In the genomic region with DNA sequence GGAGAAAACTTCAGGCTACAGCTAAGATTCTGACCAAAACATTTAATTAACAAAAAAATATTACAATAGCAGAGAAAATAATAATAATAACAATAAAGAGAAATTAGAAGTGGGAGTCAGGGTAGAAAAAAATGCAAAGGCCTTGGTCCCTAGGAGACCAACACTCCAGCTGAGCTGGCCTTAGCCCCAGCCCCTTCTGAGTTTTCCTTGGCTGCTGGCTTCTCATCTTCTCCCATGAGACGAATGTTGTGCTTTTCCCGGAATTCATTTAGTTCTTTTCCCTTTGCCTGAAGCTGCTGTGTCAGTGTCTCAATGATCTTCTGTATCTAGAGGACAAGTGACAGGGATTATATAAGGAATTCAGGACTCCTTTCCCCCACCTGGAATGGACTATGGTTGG, we compare ENCODE assay signal across 26 cellular contexts. TPM values are rescaled to one million over a fixed set of nuclear protein-coding genes. Genes with fewer than 3 reads are reported as not detected.
"Had no signal": no experiment of that assay in that cellular context is flagged by ENCODE, and none has a peak within 500 bp of the region (broad histone marks: within the 10 kb centered on the region; RNA-seq: fewer than 3 reads in every experiment).

No MANE protein-coding gene starts in this region.

- H3K9me3 ChIP-seq: adrenal gland had no signal

- H3K27me3 Mint-ChIP-seq: activated B cell treated with CpG ODN at 0.5 μM for 24 hours; activated CD8-positive, alpha-beta memory T cell treated with anti-CD3 and anti-CD28 coated beads, Interleukin-2, amount 10 ng/mL, durations not matched to agents 7 days and 5 days; activated naive CD8-positive, alpha-beta T cell treated with anti-CD3 and anti-CD28 coated beads for 36 hours had no signal

- H3K27ac Mint-ChIP-seq: activated B cell treated with CpG ODN at 0.5 μM for 24 hours; activated CD4-positive, alpha-beta T cell treated with anti-CD3 and anti-CD28 coated beads, Interleukin-2, amount 10 ng/mL, durations not matched to agents 24 days and 14 days; activated CD8-positive, alpha-beta memory T cell treated with anti-CD3 and anti-CD28 coated beads, Interleukin-2, amount 10 ng/mL, durations not matched to agents 7 days and 5 days; activated naive CD4-positive, alpha-beta T cell treated with anti-CD3 and anti-CD28 coated beads, Interleukin-2, amount 10 ng/mL, durations not matched to agents 7 days and 5 days; activated naive CD8-positive, alpha-beta T cell treated with anti-CD3 and anti-CD28 coated beads for 36 hours; activated T-helper 2 cell treated with anti-CD3 and anti-CD28 coated beads, Interferon-gamma antibody, Interleukin-2, Interleukin-4, amounts not matched to agents 10 μg/mL and 5 μg/mL and 100 μg/mL, durations not matched to agents 14 hours and 24 hours and 36 hours; T-cell had no signal

- H3K4me3 Mint-ChIP-seq: activated B cell treated with CpG ODN at 0.5 μM for 24 hours; activated CD4-positive, alpha-beta T cell treated with anti-CD3 and anti-CD28 coated beads, Interleukin-2, amount 10 ng/mL, durations not matched to agents 24 days and 14 days; activated CD8-positive, alpha-beta memory T cell treated with anti-CD3 and anti-CD28 coated beads, Interleukin-2, amount 10 ng/mL, durations not matched to agents 7 days and 5 days; activated naive CD8-positive, alpha-beta T cell treated with anti-CD3 and anti-CD28 coated beads for 36 hours; activated T-cell treated with anti-CD3 and anti-CD28 coated beads, Interleukin-2, amount 50 U/mL, for 4 hours had no signal

- ATAC-seq: activated CD8-positive, alpha-beta memory T cell treated with anti-CD3 and anti-CD28 coated beads, Interleukin-2, amount 10 ng/mL, durations not matched to agents 7 days and 5 days; activated T-cell treated with anti-CD3 and anti-CD28 coated beads, Interleukin-2, amount 50 U/mL, for 4 hours; T-cell had no signal

- H3K4me3 ChIP-seq: adrenal gland had no signal

- DNase-seq: activated B cell treated with CpG ODN at 0.5 μM for 24 hours; activated CD4-positive, alpha-beta T cell treated with anti-CD3 and anti-CD28 coated beads for 1 hour; activated CD4-positive, alpha-beta T cell treated with anti-CD3 and anti-CD28 coated beads, Interleukin-2, amount 10 ng/mL, durations not matched to agents 24 days and 14 days; activated CD4-positive, alpha-beta T cell treated with anti-CD3 and anti-CD28 coated beads, Interleukin-2, amount 50 U/mL, for 48 hours; activated CD8-positive, alpha-beta memory T cell treated with anti-CD3 and anti-CD28 coated beads, Interleukin-2, amount 10 ng/mL, durations not matched to agents 7 days and 5 days; activated gamma-delta T cell treated with Interleukin-2 at 50 U/mL for 16 hours; activated naive CD4-positive, alpha-beta T cell treated with anti-CD3 and anti-CD28 coated beads, Interleukin-2, amount 10 ng/mL, durations not matched to agents 7 days and 5 days; activated naive CD8-positive, alpha-beta T cell treated with anti-CD3 and anti-CD28 coated beads for 36 hours; activated T-cell treated with anti-CD3 and anti-CD28 coated beads, Interleukin-2, amount 50 U/mL, for 4 hours; adrenal gland; anterior cingulate cortex; caudate nucleus; MM.1S; NCI-H1105; NCI-H1436; NCI-H1694 treated with DMSO at 0.1 percent for 48 hours; NCI-H2029 treated with DMSO at 0.1 percent for 48 hours; NCI-H510A treated with DMSO at 0.1 percent for 48 hours; NCI-H69; SHP77 treated with DMSO at 0.1 percent for 48 hours; T-cell; T-helper 2 cell; T1000 had no signal

- H3K27me3 ChIP-seq: adrenal gland had no signal

- H3K27ac ChIP-seq: adrenal gland had no signal

- H3K9me3 Mint-ChIP-seq: activated B cell treated with CpG ODN at 0.5 μM for 24 hours; activated CD4-positive, alpha-beta T cell treated with anti-CD3 and anti-CD28 coated beads, Interleukin-2, amount 10 ng/mL, durations not matched to agents 24 days and 14 days; activated naive CD4-positive, alpha-beta T cell treated with anti-CD3 and anti-CD28 coated beads, Interleukin-2, amount 10 ng/mL, durations not matched to agents 7 days and 5 days; activated naive CD8-positive, alpha-beta T cell treated with anti-CD3 and anti-CD28 coated beads for 36 hours; activated T-cell treated with anti-CD3 and anti-CD28 coated beads, Interleukin-2, amount 50 U/mL, for 4 hours; activated T-helper 2 cell treated with anti-CD3 and anti-CD28 coated beads, Interferon-gamma antibody, Interleukin-2, Interleukin-4, amounts not matched to agents 10 μg/mL and 5 μg/mL and 100 μg/mL, durations not matched to agents 14 hours and 24 hours and 36 hours; T-cell had no signal

RNA-seq across cellular contexts. Expression of a gene that starts 2.4 kb away (rescaled TPM):
- total RNA-seq: activated CD4-positive, alpha-beta T cell treated with anti-CD3 and anti-CD28 coated beads, Interleukin-2, amount 10 ng/mL, durations not matched to agents 24 days and 14 days; activated T-helper 2 cell treated with anti-CD3 and anti-CD28 coated beads, Interferon-gamma antibody, Interleukin-2, Interleukin-4, amounts not matched to agents 10 μg/mL and 5 μg/mL and 100 μg/mL, durations not matched to agents 14 hours and 24 hours and 36 hours; SK-MEL-5 had no signal

RNA-seq across cellular contexts. Expression of a gene that starts 11.2 kb away (rescaled TPM):
- total RNA-seq: activated B cell treated with CpG ODN at 0.5 μM for 24 hours; activated T-helper 2 cell treated with anti-CD3 and anti-CD28 coated beads, Interferon-gamma antibody, Interleukin-2, Interleukin-4, amounts not matched to agents 10 μg/mL and 5 μg/mL and 100 μg/mL, durations not matched to agents 14 hours and 24 hours and 36 hours; adrenal gland; cerebellum had no signal

RNA-seq across cellular contexts. Expression of a gene that starts 30.8 kb away (rescaled TPM):
- total RNA-seq: SK-MEL-5 had no signal
